ENCODE assay signal across 13 cellular contexts in the genomic region with DNA sequence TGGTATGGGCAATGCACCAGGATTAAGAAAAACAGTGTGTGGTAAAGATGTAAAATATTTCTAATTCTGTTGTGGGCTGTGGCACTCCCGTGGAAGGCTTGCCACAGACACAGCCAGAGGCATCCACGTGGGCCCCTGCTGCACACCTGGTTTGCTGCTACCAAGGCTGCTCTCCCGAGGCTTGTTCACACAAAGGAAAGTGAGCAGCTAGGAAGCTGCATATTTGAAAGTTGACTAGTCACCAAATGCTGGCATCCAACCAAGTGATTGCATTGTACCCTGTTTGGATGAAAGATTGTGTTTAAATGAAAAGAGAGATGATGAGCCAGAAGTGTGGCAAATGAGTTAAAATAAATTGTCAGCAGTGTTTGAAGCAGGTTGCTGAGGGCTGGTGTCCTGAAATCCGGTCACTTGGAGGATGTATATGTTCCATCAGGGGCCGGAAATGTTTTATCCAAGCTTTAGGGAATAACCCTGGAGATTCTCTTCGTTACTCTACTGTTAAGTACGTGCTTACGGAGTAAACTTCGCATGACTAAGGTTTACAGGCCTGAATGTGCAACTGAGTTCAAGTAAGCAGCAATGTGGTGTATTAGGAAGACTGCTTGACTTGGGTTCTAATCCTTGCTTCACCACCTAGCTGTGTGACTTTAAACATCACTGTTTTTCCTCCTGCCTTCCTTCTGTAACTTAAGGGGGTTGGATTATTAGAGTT.
DNase-seq lines count a peak whose midpoint lies in the region; ATAC-seq and TF ChIP-seq lines count a peak whose summit lies in the region.
"Had no signal": no experiment of that assay in that cellular context is flagged by ENCODE, and none has a peak within 500 bp of the region (broad histone marks: within the 10 kb centered on the region; RNA-seq: fewer than 3 reads in every experiment).

No MANE protein-coding gene starts in this region.

- peaks cover 8 to 12% of the 10 kb centered on the region in 2 experiments for H3K36me3 ChIP-seq in SK-N-SH (replicated peaks in 1 of 2; ENCODE audit: control insufficient read depth in 1 of 2, insufficient read depth in 2 of 2, low read length in 1 of 2)
- H3K36me3 ChIP-seq: gastrocnemius medialis, upper lobe of right lung had no signal

- H3K4me3 ChIP-seq in SK-N-SH (ENCODE audit: low read depth in 2 of 2, low read length in 1 of 2) (no peak overlapping the region), fibroblast of mammary gland (ENCODE audit: control insufficient read depth, low read depth, low read length) (no peak overlapping the region)
- H3K4me3 ChIP-seq: gastrocnemius medialis, upper lobe of right lung had no signal

- 69% methylated on average over 9 of the region's 9 CpGs for WGBS in SK-N-SH (ENCODE audit: low lambda C conversion rate)

- no peak overlapping the region for H3K4me2 ChIP-seq in SK-N-SH

- H3K4me1 ChIP-seq in SK-N-SH (ENCODE audit: control insufficient read depth in 1 of 2, insufficient read depth in 2 of 2, low read depth in 1 of 2, low read length in 1 of 2), result no peaks in the 10 kb centered on the region
- H3K4me1 ChIP-seq: gastrocnemius medialis had no signal

- no peaks in the 10 kb centered on the region for H4K20me1 ChIP-seq in SK-N-SH (ENCODE audit: insufficient read depth)

- H3K27me3 ChIP-seq in SK-N-SH (ENCODE audit: insufficient read depth), result no peaks in the 10 kb centered on the region
- H3K27me3 ChIP-seq: gastrocnemius medialis, upper lobe of right lung had no signal

- no peak for TF ChIP-seq CTCF in SK-N-SH (IDR thresholded peaks at IDR 0.05)
- no peak for TF ChIP-seq CTCF in fibroblast of mammary gland (conservative IDR thresholded peaks at IDR 0.05; ENCODE audit: control insufficient read depth, insufficient read depth, low read depth, low read length)
- no peak for TF ChIP-seq CTCF in GM13976 (IDR thresholded peaks at IDR 0.05; ENCODE audit: borderline replicate concordance, control extremely low read depth, extremely low read depth, insufficient read depth, missing control alignments)

- no peak for DNase-seq in stimulated activated naive CD8-positive, alpha-beta T cell treated with anti-CD3 and anti-CD28 coated beads, Interleukin-15, amount 100 ng/mL, for 72 hours
- DNase-seq in SK-N-SH (no peak), fibroblast of mammary gland (ENCODE audit: low read depth) (peak; percentile 87), GM13976 (ENCODE audit: low spot score) (no peak), mesenteric fat pad (ENCODE audit: low spot score) (no peak)
- DNase-seq in activated CD4-positive, alpha-beta T cell treated with anti-CD3 and anti-CD28 coated beads, Interleukin-2, amount 50 U/mL, for 1 hour, result no peak
- DNase-seq: activated T-cell treated with anti-CD3 and anti-CD28 coated beads, Interleukin-2, amount 50 U/mL, for 24 hours; CD4-positive, alpha-beta T cell; gastrocnemius medialis; stimulated activated CD4-positive, alpha-beta T cell treated with anti-CD3 and anti-CD28 coated beads, Interleukin-4, amount 100 ng/mL, for 1 hour; upper lobe of right lung had no signal

- H3K9ac ChIP-seq in SK-N-SH, result no peak overlapping the region

- H3K27ac ChIP-seq in SK-N-SH (ENCODE audit: low read depth in 2 of 2, low read length in 1 of 2), result no peak overlapping the region
- H3K27ac ChIP-seq: gastrocnemius medialis, upper lobe of right lung had no signal

- H3K79me2 ChIP-seq in SK-N-SH (ENCODE audit: insufficient read depth), result no peaks in the 10 kb centered on the region

- no peak for ATAC-seq in stimulated activated naive CD8-positive, alpha-beta T cell treated with anti-CD3 and anti-CD28 coated beads, Interleukin-15, amount 100 ng/mL, for 72 hours
- ATAC-seq in HG03045 (IDR thresholded peaks at IDR 0.05; ENCODE audit: unreplicated experiment), result no peak
- ATAC-seq: gastrocnemius medialis, upper lobe of right lung had no signal

- no peaks in the 10 kb centered on the region for H3K9me3 Mint-ChIP-seq in stimulated activated naive CD8-positive, alpha-beta T cell treated with anti-CD3 and anti-CD28 coated beads, Interleukin-15, Interleukin-2, amounts not matched to agents 100 ng/mL and 50 ng/mL, for 24 hours
- peaks cover 0 to 12% of the 10 kb centered on the region in 2 donors for H3K9me3 Mint-ChIP-seq in stimulated activated naive CD8-positive, alpha-beta T cell treated with anti-CD3 and anti-CD28 coated beads, Interleukin-15, amount 100 ng/mL, for 72 hours
- H3K9me3 Mint-ChIP-seq: activated T-cell treated with anti-CD3 and anti-CD28 coated beads, Interleukin-2, amount 50 U/mL, for 24 hours had no signal

- H3K36me3 Mint-ChIP-seq in stimulated activated naive CD8-positive, alpha-beta T cell treated with anti-CD3 and anti-CD28 coated beads, Interleukin-15, Interleukin-2, amounts not matched to agents 100 ng/mL and 50 ng/mL, for 24 hours (ENCODE audit: low read depth), result peaks cover 10% of the 10 kb centered on the region

- POLR2A ChIA-PET in SK-N-SH (lab: Yijun Ruan, JAX), result no interaction called here

- CTCF ChIA-PET in SK-N-SH (lab: Yijun Ruan, JAX), result interaction anchor here (1.8 to 2.3 kb wide), 2 partner anchors 52 to 279 kb away, joined by 6 to 8 read pairs; no protein-coding TSS in a partner anchor

- no peaks in the 10 kb centered on the region for H3K27me3 Mint-ChIP-seq in stimulated activated naive CD8-positive, alpha-beta T cell treated with anti-CD3 and anti-CD28 coated beads, Interleukin-15, Interleukin-2, amounts not matched to agents 100 ng/mL and 50 ng/mL, for 24 hours
- no peaks in the 10 kb centered on the region for H3K27me3 Mint-ChIP-seq in stimulated activated naive CD8-positive, alpha-beta T cell treated with anti-CD3 and anti-CD28 coated beads, Interleukin-15, amount 100 ng/mL, for 72 hours
- H3K27me3 Mint-ChIP-seq: activated T-cell treated with anti-CD3 and anti-CD28 coated beads, Interleukin-2, amount 50 U/mL, for 24 hours; CD4-positive, alpha-beta T cell had no signal

- no peak for TF ChIP-seq RAD21 in SK-N-SH (IDR thresholded peaks at IDR 0.05; ENCODE audit: low read length)

- TF ChIP-seq EP300 in SK-N-SH (IDR thresholded peaks at IDR 0.05; ENCODE audit: borderline replicate concordance in 1 of 2, low read depth in 1 of 2, low read length in 1 of 2), result no peak

- in situ Hi-C loops in GM13976 (cut with MboI; ENCODE audit: low sequenced_read_pairs, unreplicated experiment), result no loop called here

- peak overlapping the region; percentile 15 for H3K27ac Mint-ChIP-seq in stimulated activated naive CD8-positive, alpha-beta T cell treated with anti-CD3 and anti-CD28 coated beads, Interleukin-15, Interleukin-2, amounts not matched to agents 100 ng/mL and 50 ng/mL, for 24 hours
- peak overlapping the region in 1 of 2 donors; percentile 60 for H3K27ac Mint-ChIP-seq in stimulated activated naive CD8-positive, alpha-beta T cell treated with anti-CD3 and anti-CD28 coated beads, Interleukin-15, amount 100 ng/mL, for 72 hours
- H3K27ac Mint-ChIP-seq: activated T-cell treated with anti-CD3 and anti-CD28 coated beads, Interleukin-2, amount 50 U/mL, for 24 hours; CD4-positive, alpha-beta T cell had no signal

- no peak overlapping the region for H3K4me3 Mint-ChIP-seq in stimulated activated naive CD8-positive, alpha-beta T cell treated with anti-CD3 and anti-CD28 coated beads, Interleukin-15, Interleukin-2, amounts not matched to agents 100 ng/mL and 50 ng/mL, for 24 hours
- H3K4me3 Mint-ChIP-seq in stimulated activated naive CD8-positive, alpha-beta T cell treated with anti-CD3 and anti-CD28 coated beads, Interleukin-15, amount 100 ng/mL, for 72 hours, result no peak overlapping the region
- H3K4me3 Mint-ChIP-seq: activated T-cell treated with anti-CD3 and anti-CD28 coated beads, Interleukin-2, amount 50 U/mL, for 24 hours; CD4-positive, alpha-beta T cell had no signal

- no peak overlapping the region for H2AFZ ChIP-seq in SK-N-SH (ENCODE audit: low read depth)

- peaks cover 25% of the 10 kb centered on the region for H3K4me1 Mint-ChIP-seq in stimulated activated naive CD8-positive, alpha-beta T cell treated with anti-CD3 and anti-CD28 coated beads, Interleukin-15, Interleukin-2, amounts not matched to agents 100 ng/mL and 50 ng/mL, for 24 hours (ENCODE audit: low read depth)
- H3K4me1 Mint-ChIP-seq in stimulated activated naive CD8-positive, alpha-beta T cell treated with anti-CD3 and anti-CD28 coated beads, Interleukin-15, amount 100 ng/mL, for 72 hours, result peaks cover 29% of the 10 kb centered on the region

- H3F3A ChIP-seq in SK-N-SH (replicated peaks; ENCODE audit: insufficient read depth), result peaks cover 14% of the 10 kb centered on the region

- H3K9me3 ChIP-seq in SK-N-SH, result no peaks in the 10 kb centered on the region
- H3K9me3 ChIP-seq: gastrocnemius medialis, upper lobe of right lung had no signal

- H3K9me2 ChIP-seq in SK-N-SH, result no peaks in the 10 kb centered on the region

TF ChIP-seq in SK-N-SH, 30 proteins besides CTCF, POLR2A, EP300 and RAD21 (continues in another document):
- TF ChIP-seq, protein P1, sequence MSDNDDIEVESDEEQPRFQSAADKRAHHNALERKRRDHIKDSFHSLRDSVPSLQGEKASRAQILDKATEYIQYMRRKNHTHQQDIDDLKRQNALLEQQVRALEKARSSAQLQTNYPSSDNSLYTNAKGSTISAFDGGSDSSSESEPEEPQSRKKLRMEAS (IDR thresholded peaks at IDR 0.05; ENCODE audit: low read depth), result peak; percentile 40; the same call in 1 of the 2 replicates
- no peak for TF ChIP-seq YY1 (IDR thresholded peaks at IDR 0.05; ENCODE audit: low read depth)
- no peak for TF ChIP-seq MXI1 (IDR thresholded peaks at IDR 0.05; ENCODE audit: low read depth, low read length)
- no peak for TF ChIP-seq NRF1 (IDR thresholded peaks at IDR 0.05; ENCODE audit: low read depth, low read length)
- TF ChIP-seq, protein P2, sequence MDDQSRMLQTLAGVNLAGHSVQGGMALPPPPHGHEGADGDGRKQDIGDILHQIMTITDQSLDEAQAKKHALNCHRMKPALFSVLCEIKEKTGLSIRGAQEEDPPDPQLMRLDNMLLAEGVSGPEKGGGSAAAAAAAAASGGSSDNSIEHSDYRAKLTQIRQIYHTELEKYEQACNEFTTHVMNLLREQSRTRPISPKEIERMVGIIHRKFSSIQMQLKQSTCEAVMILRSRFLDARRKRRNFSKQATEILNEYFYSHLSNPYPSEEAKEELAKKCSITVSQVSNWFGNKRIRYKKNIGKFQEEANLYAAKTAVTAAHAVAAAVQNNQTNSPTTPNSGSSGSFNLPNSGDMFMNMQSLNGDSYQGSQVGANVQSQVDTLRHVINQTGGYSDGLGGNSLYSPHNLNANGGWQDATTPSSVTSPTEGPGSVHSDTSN (IDR thresholded peaks at IDR 0.05), result 0 out of 2 replicates have a peak, but pooled peaks have one; percentile 11
- no peak for TF ChIP-seq MEF2A (IDR thresholded peaks at IDR 0.05; ENCODE audit: borderline replicate concordance, low read depth)
- TF ChIP-seq, protein P3, sequence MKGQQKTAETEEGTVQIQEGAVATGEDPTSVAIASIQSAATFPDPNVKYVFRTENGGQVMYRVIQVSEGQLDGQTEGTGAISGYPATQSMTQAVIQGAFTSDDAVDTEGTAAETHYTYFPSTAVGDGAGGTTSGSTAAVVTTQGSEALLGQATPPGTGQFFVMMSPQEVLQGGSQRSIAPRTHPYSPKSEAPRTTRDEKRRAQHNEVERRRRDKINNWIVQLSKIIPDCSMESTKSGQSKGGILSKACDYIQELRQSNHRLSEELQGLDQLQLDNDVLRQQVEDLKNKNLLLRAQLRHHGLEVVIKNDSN (IDR thresholded peaks at IDR 0.05; ENCODE audit: borderline replicate concordance, low read depth), result no peak
